ENCODE assay signal across 16 cellular contexts in the genomic region with DNA sequence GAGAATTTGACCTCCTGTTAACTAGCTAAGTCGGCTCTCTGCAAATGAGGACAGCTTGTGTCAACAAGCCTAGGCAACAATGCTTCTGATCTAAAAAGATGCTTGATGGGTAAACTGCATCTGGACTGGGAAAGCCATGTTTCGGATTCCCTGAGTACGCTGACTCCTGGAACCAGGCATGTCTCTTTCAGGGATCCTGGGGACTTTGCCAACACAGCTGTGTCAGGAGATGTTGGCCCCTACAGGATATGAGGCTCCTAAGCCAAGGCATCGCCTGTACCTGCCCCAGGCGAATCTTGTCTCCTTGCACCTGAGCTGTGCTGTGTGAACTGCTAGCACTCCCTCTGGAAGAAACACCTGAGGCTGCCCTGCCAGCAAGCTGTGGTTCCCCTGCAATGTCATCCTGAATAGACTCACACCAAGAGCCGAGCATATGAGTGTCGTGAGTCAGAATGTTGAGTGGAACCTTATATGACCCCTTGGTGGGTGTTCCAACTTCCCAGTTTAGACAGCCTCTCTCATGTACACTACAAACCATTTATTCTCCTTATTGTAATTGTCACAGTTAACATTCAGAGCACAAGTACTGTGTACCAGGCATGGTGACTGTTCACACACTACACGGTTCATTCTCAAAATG. TPM values are rescaled to one million over a fixed set of nuclear protein-coding genes. Genes with fewer than 3 reads are reported as not detected.
DNase-seq lines count a peak whose midpoint lies in the region; ATAC-seq, FAIRE-seq and TF ChIP-seq lines count a peak whose summit lies in the region.
"Had no signal": no experiment of that assay in that cellular context is flagged by ENCODE, and none has a peak within 500 bp of the region (broad histone marks: within the 10 kb centered on the region; RNA-seq: fewer than 3 reads in every experiment).

No MANE protein-coding gene starts in this region.

- H3K27ac Mint-ChIP-seq in neural crest cell (ENCODE audit: unreplicated experiment): peak overlapping the region; percentile 67
- H3K27ac Mint-ChIP-seq: activated naive CD4-positive, alpha-beta T cell treated with anti-CD3 and anti-CD28 coated beads for 36 hours; nephron had no signal

- H3K27me3 Mint-ChIP-seq in neural crest cell (ENCODE audit: low read depth): no peaks in the 10 kb centered on the region

- H3K36me3 ChIP-seq in endothelial cell of umbilical vein (ENCODE audit: control insufficient read depth in 2 of 2, extremely low read depth in 1 of 2, insufficient read depth in 2 of 2, low read length in 2 of 2): peaks cover 17 to 18% of the 10 kb centered on the region in 2 experiments

- H3K36me3 Mint-ChIP-seq in neural crest cell (ENCODE audit: low read depth): peaks cover 31% of the 10 kb centered on the region

- TF ChIP-seq POLR2A in endothelial cell of umbilical vein (IDR thresholded peaks at IDR 0.05; ENCODE audit: low read depth, low read length): no peak

- no peak overlapping the region for H3K4me3 Mint-ChIP-seq in neural crest cell
- H3K4me3 Mint-ChIP-seq: activated naive CD4-positive, alpha-beta T cell treated with anti-CD3 and anti-CD28 coated beads for 36 hours; nephron had no signal

- no peaks in the 10 kb centered on the region for H3K9me1 ChIP-seq in endothelial cell of umbilical vein (replicated peaks; ENCODE audit: control insufficient read depth, extremely low read depth, insufficient read depth, low read length)

- no peaks in the 10 kb centered on the region for H3K4me1 Mint-ChIP-seq in neural crest cell

- no peaks in the 10 kb centered on the region for H3K27me3 ChIP-seq in endothelial cell of umbilical vein (ENCODE audit: control insufficient read depth in 2 of 2, insufficient read depth in 2 of 2, low read length in 2 of 2)
- H3K27me3 ChIP-seq: right lobe of liver had no signal

- no peak overlapping the region for H3K27ac ChIP-seq in endothelial cell of umbilical vein (ENCODE audit: insufficient read depth, low read depth, low read length)
- H3K27ac ChIP-seq: A549, right lobe of liver had no signal

- H4K20me1 ChIP-seq in endothelial cell of umbilical vein (replicated peaks; ENCODE audit: control insufficient read depth, extremely low read depth, insufficient read depth, low read length): no peaks in the 10 kb centered on the region

- dilution Hi-C loops in endothelial cell of umbilical vein (cut with MboI; ENCODE audit: extremely low pct_ligation_motif_present, low sequenced_read_pairs): no loop called here

- BruUV-seq in endothelial cell of umbilical vein (replicated peaks; lab: Mats Ljungman, UMichigan): no TSS peak

- POLR2A ChIA-PET in endothelial cell of umbilical vein (lab: Charles Lee): no interaction called here

- H3K4me3 ChIP-seq in endothelial cell of umbilical vein (replicated peaks in 1 of 3; ENCODE audit: insufficient read depth in 1 of 3, low read depth in 1 of 3, low read length in 3 of 3): no peak overlapping the region
- H3K4me3 ChIP-seq: A549, right lobe of liver had no signal

- no peak overlapping the region for H3K9ac ChIP-seq in endothelial cell of umbilical vein (replicated peaks; ENCODE audit: extremely low read depth, insufficient read depth, low read length)
- H3K9ac ChIP-seq: SK-N-SH had no signal

- H3K9me3 ChIP-seq in endothelial cell of umbilical vein (replicated peaks; ENCODE audit: control insufficient read depth, insufficient read depth, low read length): no peaks in the 10 kb centered on the region
- H3K9me3 ChIP-seq: A549, right lobe of liver, SK-N-SH had no signal

- peak; percentile 32 to 58 for ATAC-seq in activated CD4-positive, CD25-positive, alpha-beta regulatory T cell treated with anti-CD3 and anti-CD28 coated beads, Interleukin-2, amount 50 U/mL, for 24 hours
- ATAC-seq in GM19452 (IDR thresholded peaks at IDR 0.05; ENCODE audit: unreplicated experiment): no peak
- ATAC-seq: A549, right lobe of liver had no signal

- no peak for TF ChIP-seq CTCF in endothelial cell of umbilical vein (IDR thresholded peaks at IDR 0.05; ENCODE audit: extremely low read depth in 1 of 2, insufficient read depth in 1 of 2, low read depth in 1 of 2, low read length in 2 of 2)
- TF ChIP-seq CTCF in neural crest cell (conservative IDR thresholded peaks at IDR 0.05): no peak

- peak; percentile 18 for FAIRE-seq in endothelial cell of umbilical vein (lab: Jason Lieb, UNC)
- FAIRE-seq: A549, endometrium, G401.6 had no signal

- peaks cover 9% of the 10 kb centered on the region for H3K9me3 Mint-ChIP-seq in neural crest cell
- H3K9me3 Mint-ChIP-seq: activated naive CD4-positive, alpha-beta T cell treated with anti-CD3 and anti-CD28 coated beads for 36 hours had no signal

- H3K79me2 ChIP-seq in endothelial cell of umbilical vein (ENCODE audit: control insufficient read depth, insufficient read depth, low read length): no peaks in the 10 kb centered on the region

- intact Hi-C loops in endothelial cell of umbilical vein (cut with micrococcal nuclease): no loop called here

- no peak for DNase-seq in activated CD4-positive, CD25-positive, alpha-beta regulatory T cell treated with anti-CD3 and anti-CD28 coated beads, Interleukin-2, amount 50 U/mL, for 72 hours
- DNase-seq in M059J (ENCODE audit: low read depth): peak; percentile 9
- no peak for DNase-seq in endothelial cell of umbilical vein (ENCODE audit: low read depth, low spot score)
- no peak for DNase-seq in neural crest cell (ENCODE audit: low read depth, low spot score)
- DNase-seq in HuH-7.5 (ENCODE audit: low spot score): no peak
- no peak for DNase-seq in NCI-H526 (lab: John Stamatoyannopoulos, UW)
- DNase-seq: activated naive CD4-positive, alpha-beta T cell treated with anti-CD3 and anti-CD28 coated beads for 36 hours; right lobe of liver; SK-N-SH; stimulated activated CD4-positive, alpha-beta T cell treated with anti-CD3 and anti-CD28 coated beads, Interleukin-2, amount 100 ng/mL, for 48 hours had no signal

- no peak overlapping the region for H3K4me2 ChIP-seq in endothelial cell of umbilical vein (ENCODE audit: insufficient read depth, low read length)
- H3K4me2 ChIP-seq: A549, SK-N-SH had no signal

- CTCF ChIA-PET in endothelial cell of umbilical vein (lab: Charles Lee): no interaction called here

- no peak overlapping the region for H2AFZ ChIP-seq in endothelial cell of umbilical vein (ENCODE audit: low read depth, low read length)

- H3K4me1 ChIP-seq in endothelial cell of umbilical vein (ENCODE audit: control insufficient read depth, extremely low read depth, insufficient read depth, low read length): no peaks in the 10 kb centered on the region
- H3K4me1 ChIP-seq: A549, right lobe of liver had no signal

TF ChIP-seq in endothelial cell of umbilical vein, 7 proteins besides CTCF, POLR2A, EP300 and RAD21:
- TF ChIP-seq MYC (IDR thresholded peaks at IDR 0.05; ENCODE audit: low read depth, low read length): no peak
- TF ChIP-seq FOS (IDR thresholded peaks at IDR 0.05; ENCODE audit: borderline replicate concordance, insufficient read depth, low read length): no peak
- no peak for TF ChIP-seq JUN (IDR thresholded peaks at IDR 0.05; ENCODE audit: borderline replicate concordance, insufficient read depth, insufficient read length, low read depth)
- TF ChIP-seq, protein P1, sequence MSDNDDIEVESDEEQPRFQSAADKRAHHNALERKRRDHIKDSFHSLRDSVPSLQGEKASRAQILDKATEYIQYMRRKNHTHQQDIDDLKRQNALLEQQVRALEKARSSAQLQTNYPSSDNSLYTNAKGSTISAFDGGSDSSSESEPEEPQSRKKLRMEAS (IDR thresholded peaks at IDR 0.05; ENCODE audit: insufficient read depth, insufficient read length): no peak
- TF ChIP-seq EZH2 (IDR thresholded peaks at IDR 0.05; ENCODE audit: borderline replicate concordance, low read depth, low read length, severe bottlenecking): no peak
- TF ChIP-seq GATA2 (IDR thresholded peaks at IDR 0.05; ENCODE audit: insufficient read depth, insufficient read length, low read depth, low read length): no peak
- TF ChIP-seq POLR2AphosphoS5 (IDR thresholded peaks at IDR 0.05; ENCODE audit: insufficient read depth, low read depth, low read length): no peak

RNA-seq across cellular contexts. Expression of a gene that starts 17.0 kb away (rescaled TPM):
- 4.1 and 9.0 TPM in 2 replicates for total RNA-seq in M059J (2014; rRNA removed; shearing (Covaris generic))
- 99.4 and 103 TPM in 2 replicates for total RNA-seq in endothelial cell of umbilical vein
- 31.4 and 35.6 TPM in 2 replicates for polyA plus RNA-seq in endothelial cell of umbilical vein
- 34.3 and 35.6 TPM in 2 replicates for polyA plus RNA-seq in endothelial cell of umbilical vein (2011; cell fraction: cytosol; rRNA removed)
- polyA plus RNA-seq in endothelial cell of umbilical vein (2011; cell fraction: nucleus; rRNA removed): 65.5 and 78.1 TPM in 2 replicates
- 62.0 and 80.8 TPM in 2 replicates for polyA plus RNA-seq in endothelial cell of umbilical vein (2012)
- 98.8 and 103 TPM in 2 replicates for polyA minus RNA-seq in endothelial cell of umbilical vein
- polyA minus RNA-seq in endothelial cell of umbilical vein (2011; cell fraction: cytosol; rRNA and poly(A)+ RNA removed): 5.0 TPM
- 163 and 168 TPM in 2 replicates for polyA minus RNA-seq in endothelial cell of umbilical vein (2011; cell fraction: nucleus; rRNA and poly(A)+ RNA removed)
- 16.2 and 18.6 TPM in 2 replicates for total RNA-seq in neural crest cell

RNA-seq across cellular contexts. Expression of a gene that starts 55.7 kb away (rescaled TPM):
- total RNA-seq in M059J (2014; rRNA removed; shearing (Covaris generic)): 11.8 and 15.8 TPM in 2 replicates
- total RNA-seq in endothelial cell of umbilical vein: 32.3 and 32.7 TPM in 2 replicates
- polyA plus RNA-seq in endothelial cell of umbilical vein: 2.5 and 3.7 TPM in 2 replicates
- polyA plus RNA-seq in endothelial cell of umbilical vein (2011; cell fraction: cytosol; rRNA removed): 6.2 and 12.1 TPM in 2 replicates
- polyA plus RNA-seq in endothelial cell of umbilical vein (2011; cell fraction: nucleus; rRNA removed): 14.6 and 15.1 TPM in 2 replicates
- polyA plus RNA-seq in endothelial cell of umbilical vein (2012): 19.0 and 22.9 TPM in 2 replicates
- 30.1 and 43.0 TPM in 2 replicates for polyA minus RNA-seq in endothelial cell of umbilical vein
- polyA minus RNA-seq in endothelial cell of umbilical vein (2011; cell fraction: cytosol; rRNA and poly(A)+ RNA removed): 11.9 TPM
- 31.1 and 41.4 TPM in 2 replicates for polyA minus RNA-seq in endothelial cell of umbilical vein (2011; cell fraction: nucleus; rRNA and poly(A)+ RNA removed)
- 18.5 and 21.3 TPM in 2 replicates for total RNA-seq in neural crest cell
